ENCODE assay signal across 8 cellular contexts in the genomic region with DNA sequence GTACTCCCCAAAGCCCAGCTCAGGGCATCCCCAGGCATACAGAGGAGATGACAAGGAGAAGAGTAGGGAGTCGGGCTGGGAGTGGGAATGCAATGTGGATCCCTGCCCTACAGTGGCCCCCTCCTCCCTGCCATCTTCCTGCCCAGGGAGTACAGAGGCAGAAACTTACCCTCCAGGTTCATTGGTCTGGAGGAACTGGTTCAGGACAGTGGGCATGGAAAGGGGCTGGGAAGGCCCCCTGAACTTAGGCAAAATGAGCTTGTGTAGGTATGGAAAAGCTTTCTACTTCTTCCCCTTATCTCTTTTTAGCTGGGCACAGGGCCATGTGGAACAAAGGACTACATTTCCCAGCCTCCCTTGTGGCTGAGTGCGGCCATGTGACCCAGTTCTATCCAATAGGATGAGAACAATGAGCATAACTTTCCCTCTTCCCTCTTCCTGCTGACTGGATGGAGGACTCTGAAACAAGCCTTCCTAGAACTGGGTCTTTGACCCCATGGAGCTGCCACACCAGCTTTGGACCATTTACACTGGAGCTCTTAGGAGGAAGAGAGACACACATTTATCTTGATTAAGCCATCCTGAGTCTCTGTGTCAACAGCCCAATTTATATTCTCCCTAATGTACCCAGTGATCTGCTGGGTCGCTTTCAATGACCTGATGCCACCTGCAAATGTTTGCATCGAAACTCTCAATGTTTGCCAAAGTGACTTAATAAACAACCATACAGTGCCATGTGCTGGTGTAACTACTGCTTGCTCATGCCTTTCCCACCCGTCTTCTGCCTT. TPM values are rescaled to one million over a fixed set of nuclear protein-coding genes. Genes with fewer than 3 reads are reported as not detected.
DNase-seq lines count a peak whose midpoint lies in the region; ATAC-seq and TF ChIP-seq lines count a peak whose summit lies in the region.

No MANE protein-coding gene starts in this region.

- no peak overlapping the region for H3K4me3 ChIP-seq in AG10803 (ENCODE audit: low read length)
- H3K4me3 ChIP-seq in colonic mucosa: no peak overlapping the region
- no peak overlapping the region for H3K4me3 ChIP-seq in lower lobe of right lung
- H3K4me3 ChIP-seq in upper lobe of left lung: no peak overlapping the region

- no peak for TF ChIP-seq CTCF in AG10803 (conservative IDR thresholded peaks at IDR 0.05; ENCODE audit: low read length)
- no peak for TF ChIP-seq CTCF in colonic mucosa (IDR thresholded peaks at IDR 0.05)
- TF ChIP-seq CTCF in lower lobe of right lung (IDR thresholded peaks at IDR 0.05): no peak
- no peak for TF ChIP-seq CTCF in upper lobe of left lung (IDR thresholded peaks at IDR 0.05)

- TF ChIP-seq POLR2A in upper lobe of left lung (IDR thresholded peaks at IDR 0.05): no peak

- H3K9ac ChIP-seq in colonic mucosa (ENCODE audit: low read depth in 2 of 2, low read length in 2 of 2): no peak overlapping the region

- ATAC-seq in GM18517 (IDR thresholded peaks at IDR 0.05; ENCODE audit: unreplicated experiment) (peak; percentile 50), lower lobe of right lung (peak; percentile 54 to 70), upper lobe of left lung (ENCODE audit: low FRiP score in 2 of 2) (peak; percentile 28 to 82), GM18498 (IDR thresholded peaks at IDR 0.05; ENCODE audit: unreplicated experiment) (no peak)

- in situ Hi-C loops in SK-MEL-5 (cut with HindIII; ENCODE audit: low pct_unique_long_range_greater_than_20kb, low sequenced_read_pairs): no loop called here

- H3K36me3 ChIP-seq in colonic mucosa: no peaks in the 10 kb centered on the region
- no peaks in the 10 kb centered on the region for H3K36me3 ChIP-seq in lower lobe of right lung
- no peaks in the 10 kb centered on the region for H3K36me3 ChIP-seq in upper lobe of left lung

- H3K4me1 ChIP-seq in colonic mucosa (no peaks in the 10 kb centered on the region), lower lobe of right lung (peaks cover 29% of the 10 kb centered on the region), upper lobe of left lung (peaks cover 6 to 27% (median 16%) of the 10 kb centered on the region in 4 donors)

- intact Hi-C loops in colonic mucosa (cut with DNase I) (loop anchor here (10.0 kb wide), 1 partner anchor 104 kb away; no protein-coding TSS in a partner anchor), lower lobe of right lung (cut with DNase I) (no loop called here)

- no peaks in the 10 kb centered on the region for H3K9me3 ChIP-seq in colonic mucosa
- no peaks in the 10 kb centered on the region for H3K9me3 ChIP-seq in lower lobe of right lung
- H3K9me3 ChIP-seq in upper lobe of left lung: no peaks in the 10 kb centered on the region

- 80 to 88% methylated on average over 5 of the region's 5 CpGs for WGBS in upper lobe of left lung, 2 donors

- H3K27me3 ChIP-seq in colonic mucosa (no peaks in the 10 kb centered on the region), lower lobe of right lung (ENCODE audit: low read depth) (no peaks in the 10 kb centered on the region), upper lobe of left lung (no peaks in the 10 kb centered on the region)

- DNase-seq in AG10803 (ENCODE audit: low read depth): peak; percentile 59
- peak; percentile 36 for DNase-seq in NCI-H1092 (lab: John Stamatoyannopoulos, UW)
- peak; percentile 90 for DNase-seq in SK-MEL-5 (ENCODE audit: low read depth, low spot score)
- peak; percentile 69 for DNase-seq in colonic mucosa
- DNase-seq in lower lobe of right lung: no peak
- peak in 1 of 2 donors; percentile 66 for DNase-seq in upper lobe of left lung

- no peak overlapping the region for H3K27ac ChIP-seq in colonic mucosa
- H3K27ac ChIP-seq in lower lobe of right lung: no peak overlapping the region
- H3K27ac ChIP-seq in upper lobe of left lung: no peak overlapping the region

- TF ChIP-seq EP300 in upper lobe of left lung (IDR thresholded peaks at IDR 0.05): no peak

RNA-seq across cellular contexts. Expression of a gene that starts 25.0 kb away (rescaled TPM):
- total RNA-seq in SK-MEL-5 (2014; rRNA removed; shearing (Covaris generic)): 0.03 TPM in 1 of 2 replicates, not detected in the other
- 0.07 TPM in 1 of 2 replicates, not detected in the other for polyA plus RNA-seq in SK-MEL-5 (2015; cell fraction: cytosol; rRNA removed)
- polyA plus RNA-seq in SK-MEL-5 (2015; cell fraction: nucleus; rRNA removed): not detected in 2 replicates
- total RNA-seq in colonic mucosa (10 to 100 TPM; 20.1 to 30.6 TPM), lower lobe of right lung (4.7 TPM), upper lobe of left lung (1 to 10 TPM in 5 of 6 donors, under 1 TPM in 1; 0.76 to 7.3 (median 1.5) TPM)
